Comparison of ENCODE assay signal across 21 cellular contexts in genomic region chr17:57164814-57165213, GRCh38.
DNase-seq lines count a peak whose midpoint lies in the region; ATAC-seq and TF ChIP-seq lines count a peak whose summit lies in the region.
"Had no signal": no experiment of that assay in that cellular context is flagged by ENCODE, and none has a peak within 500 bp of the region (broad histone marks: within the 10 kb centered on the region; RNA-seq: fewer than 3 reads in every experiment).

No MANE protein-coding gene starts in this region.

- no peaks in the 10 kb centered on the region for H3K4me1 ChIP-seq in HEK293 (ENCODE audit: control insufficient read depth, insufficient read depth, low read length)
- H3K4me1 ChIP-seq: BE2C, BLaER1 had no signal

- POLR2A ChIA-PET in HEK293 (lab: Yijun Ruan, JAX) = no interaction called here

- no peak for DNase-seq in GM13976 (ENCODE audit: low spot score)
- DNase-seq: 8988T; ACHN; BE2C; C1 segment of cervical spinal cord; CD4-positive, alpha-beta memory T cell; CD4-positive, CD25-positive, alpha-beta regulatory T cell; CD8-positive, alpha-beta memory T cell; COR-L47; DMS 273 treated with DMSO at 0.1 percent for 48 hours; DMS153; DMS53; DMS79; DND-41; EL; GF-D8 had no signal

- no peak overlapping the region for H3K4me3 ChIP-seq in HEK293 (ENCODE audit: low read depth, low read length)
- H3K4me3 ChIP-seq: BLaER1 had no signal

- TF ChIP-seq CTCF in HEK293 (tag by site-specific recombination; IDR thresholded peaks at IDR 0.05) (no peak), GM13976 (IDR thresholded peaks at IDR 0.05; ENCODE audit: borderline replicate concordance, control extremely low read depth, extremely low read depth, insufficient read depth, missing control alignments) (no peak)

- H3K36me3 ChIP-seq in HEK293 (ENCODE audit: control insufficient read depth in 2 of 2, insufficient read depth in 1 of 2, low read length in 2 of 2) = no peaks in the 10 kb centered on the region
- H3K36me3 ChIP-seq: BE2C, BLaER1 had no signal

- ATAC-seq in esophagus mucosa = peak; percentile 49
- ATAC-seq in HG02763 (IDR thresholded peaks at IDR 0.05; ENCODE audit: unreplicated experiment) = no peak
- no peak for ATAC-seq in GM19452 (IDR thresholded peaks at IDR 0.05; ENCODE audit: unreplicated experiment)

- H3K9me3 ChIP-seq in HEK293 (ENCODE audit: control insufficient read depth, insufficient read depth, low read depth, low read length) = no peaks in the 10 kb centered on the region
- H3K9me3 ChIP-seq: BE2C had no signal

- in situ Hi-C loops in GM13976 (cut with MboI; ENCODE audit: low sequenced_read_pairs, unreplicated experiment) = no loop called here

- H3K27ac ChIP-seq in HEK293 (ENCODE audit: extremely low read depth, low read depth, low read length) = no peak overlapping the region
- H3K27ac ChIP-seq: BLaER1 had no signal

- CTCF ChIA-PET in HEK293 (lab: Yijun Ruan, JAX) = interaction anchor here (1.1 to 1.7 kb wide), 2 partner anchors 583 to 618 kb away, joined by 3 to 4 read pairs; no protein-coding TSS in a partner anchor

TF ChIP-seq in HEK293, 187 proteins besides CTCF, POLR2A, EP300 and RAD21:
- no peak for TF ChIP-seq ZNF335 (tag by site-specific recombination; conservative IDR thresholded peaks at IDR 0.05)
- TF ChIP-seq ZNF623 (tag by site-specific recombination; IDR thresholded peaks at IDR 0.05) = peak; percentile 75
- TF ChIP-seq GFI1B (tag by site-specific recombination; IDR thresholded peaks at IDR 0.05) = no peak
TF ChIP-seq in HEK293: peak in this region for 1.
